ENCODE assay signal across 14 cellular contexts in the genomic region with DNA sequence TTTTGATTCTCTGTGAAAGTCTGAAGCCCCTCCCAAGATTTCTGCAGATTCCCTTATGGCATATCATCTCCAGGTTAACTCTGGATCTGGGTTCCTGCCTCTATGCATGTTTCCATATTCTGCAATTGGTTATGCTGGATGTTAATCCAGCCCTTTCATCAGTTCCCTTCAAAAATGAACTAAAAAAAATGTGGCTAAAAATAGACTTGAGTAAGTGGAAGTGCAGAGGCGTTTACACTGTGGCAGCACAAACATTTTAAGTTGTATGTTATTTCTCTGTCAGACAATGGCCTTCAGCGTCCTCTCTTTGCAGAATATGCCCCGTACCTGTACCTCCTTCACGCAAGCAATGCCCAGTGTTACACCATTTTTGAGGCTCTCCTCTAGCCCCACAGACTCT. TPM values are rescaled to one million over a fixed set of nuclear protein-coding genes. Genes with fewer than 3 reads are reported as not detected.
"Had no signal": no experiment of that assay in that cellular context is flagged by ENCODE, and none has a peak within 500 bp of the region (broad histone marks: within the 10 kb centered on the region; RNA-seq: fewer than 3 reads in every experiment).

No MANE protein-coding gene starts in this region.

- H3K4me2 ChIP-seq: neural progenitor cell had no signal

- H3K27ac Mint-ChIP-seq: activated naive CD4-positive, alpha-beta T cell treated with anti-CD3 and anti-CD28 coated beads for 36 hours; activated T-helper 17 cell treated with anti-CD3 and anti-CD28 coated beads, Interleukin-2, amount 50 U/mL, for 72 hours; neural progenitor cell had no signal

- H2AFZ ChIP-seq: neural progenitor cell, parathyroid adenoma had no signal

- H3K4me1 Mint-ChIP-seq: activated T-helper 17 cell treated with anti-CD3 and anti-CD28 coated beads, Interleukin-2, amount 50 U/mL, for 72 hours had no signal

- H3K27me3 Mint-ChIP-seq: activated T-helper 17 cell treated with anti-CD3 and anti-CD28 coated beads, Interleukin-2, amount 50 U/mL, for 72 hours had no signal

- H3K4me1 ChIP-seq: left ventricle myocardium inferior, parathyroid adenoma, stomach, vagina had no signal

- H3K9ac ChIP-seq: neural progenitor cell, parathyroid adenoma had no signal

- H3K4me3 ChIP-seq: left ventricle myocardium inferior, neural progenitor cell, stomach, thyroid gland, vagina had no signal

- H3K27ac ChIP-seq: left ventricle myocardium inferior, neural progenitor cell, parathyroid adenoma, stomach, thyroid gland, vagina had no signal

- ATAC-seq: activated T-helper 17 cell treated with anti-CD3 and anti-CD28 coated beads, Interleukin-2, amount 50 U/mL, for 72 hours had no signal

- H3K36me3 ChIP-seq: left ventricle myocardium inferior, vagina had no signal

- H3K4me3 Mint-ChIP-seq: activated naive CD4-positive, alpha-beta T cell treated with anti-CD3 and anti-CD28 coated beads for 36 hours; activated T-helper 17 cell treated with anti-CD3 and anti-CD28 coated beads, Interleukin-2, amount 50 U/mL, for 72 hours; neural progenitor cell had no signal

- H3K9me3 ChIP-seq: left ventricle myocardium inferior, stomach, thyroid gland, vagina had no signal

- H3K79me2 ChIP-seq: parathyroid adenoma had no signal

- H3K27me3 ChIP-seq: neural progenitor cell, stomach, thyroid gland, vagina had no signal

- DNase-seq: activated CD4-positive, alpha-beta T cell treated with anti-CD3 and anti-CD28 coated beads, Interleukin-2, amount 50 U/mL, for 1 hour; activated naive CD4-positive, alpha-beta T cell treated with anti-CD3 and anti-CD28 coated beads for 36 hours; activated T-cell treated with anti-CD3 and anti-CD28 coated beads for 4 hours; central memory CD4-positive, alpha-beta T cell; dermis blood vessel endothelial cell; erythroblast; left ventricle myocardium inferior; stomach; thyroid gland had no signal

RNA-seq across cellular contexts. Expression of a gene that starts 11.5 kb away (rescaled TPM):
- total RNA-seq: activated CD8-positive, alpha-beta memory T cell treated with anti-CD3 and anti-CD28 coated beads for 36 hours; activated naive CD4-positive, alpha-beta T cell treated with anti-CD3 and anti-CD28 coated beads for 36 hours; activated T-helper 17 cell treated with anti-CD3 and anti-CD28 coated beads, Interleukin-2, amount 50 U/mL, for 72 hours had no signal
